8 cellular contexts compared by ENCODE assay signal in genomic region chr16:31700530-31701388, GRCh38.
A peak's percentile ranks its signal among the peaks of the same experiment; 100 is the strongest.
DNase-seq lines count a peak whose midpoint lies in the region; ATAC-seq, FAIRE-seq and TF ChIP-seq lines count a peak whose summit lies in the region.

No MANE protein-coding gene starts in this region.

- intact Hi-C loops in GM12878 (cut with micrococcal nuclease; ENCODE audit: unreplicated experiment): loop anchor here (1.0 to 5.0 kb wide), 3 partner anchors 14 to 242 kb away; partner anchors contain the start of genes ARMC5 and ZNF267

- no peaks in the 10 kb centered on the region; the same call in 1 of the 2 replicates for H4K20me1 ChIP-seq in GM12878 (ENCODE audit: control insufficient read depth, insufficient read depth)

- FAIRE-seq in GM12878 (lab: Jason Lieb, UNC) (peak; percentile 97), islet of Langerhans (lab: Jason Lieb, UNC) (peak; percentile 17)

- peaks cover 23% of the 10 kb centered on the region for H3K79me2 ChIP-seq in GM12878 (ENCODE audit: control insufficient read depth, insufficient read depth, low read length)

- TF ChIP-seq POLR2A in GM12878 (IDR thresholded peaks at IDR 0.05; ENCODE audit: low read depth, low read length): peak; percentile 80

- H2AFZ ChIP-seq in GM12878 (ENCODE audit: control insufficient read depth, low read depth, low read length): peak overlapping the region; percentile 92

- ATAC-seq in GM19438 (IDR thresholded peaks at IDR 0.05; ENCODE audit: low read depth, unreplicated experiment) (peak; percentile 77), HG03520 (IDR thresholded peaks at IDR 0.05; ENCODE audit: unreplicated experiment) (peak; percentile 39), GM12878 (peak; percentile 82)

- no peaks in the 10 kb centered on the region for H3K27me3 ChIP-seq in GM12878 (replicated peaks in 1 of 2; ENCODE audit: control insufficient read depth in 2 of 2, insufficient read depth in 2 of 2, low read length in 1 of 2)

- peak in 2 of 3 experiments; percentile 6 to 7; a peak in 1 of 6 replicates for TF ChIP-seq CTCF in GM12878 (IDR thresholded peaks at IDR 0.05 in 2 of 3, conservative IDR thresholded peaks at IDR 0.05 in 1 of 3; ENCODE audit: control insufficient read depth in 2 of 3, extremely low read depth in 1 of 3, insufficient read depth in 1 of 3, low read depth in 3 of 3, low read length in 3 of 3)

- peak overlapping the region; percentile 88 for H3K27ac ChIP-seq in GM12878 (ENCODE audit: control insufficient read depth, insufficient read depth)

- peak overlapping the region; percentile 49 for H3K4me2 ChIP-seq in GM12878 (ENCODE audit: control insufficient read depth, insufficient read depth)

- CTCF ChIA-PET in GM12878 (lab: Yijun Ruan, JAX): interaction anchor here (1.0 to 3.0 kb wide), 2 partner anchors 12 to 168 kb away, joined by 4 to 45 read pairs; a partner anchor contains a TSS

- H3K4me3 ChIP-seq in GM12878: peak overlapping the region; percentile 91

- no peak for TF ChIP-seq RAD21 in GM12878 (IDR thresholded peaks at IDR 0.05; ENCODE audit: insufficient read depth, low read depth, low read length)

- TSS peak; percentile 91 for BruUV-seq in GM12878 (replicated peaks; lab: Mats Ljungman, UMichigan)

- SMC1A ChIA-PET in GM12878 (lab: Charles Lee; ENCODE audit: uncharacterized antibody, unreplicated experiment): interaction anchor here (1.2 to 2.9 kb wide), 3 partner anchors 10 to 173 kb away, joined by 3 to 16 read pairs (median 6); partner anchors contain the start of gene ZNF267

- peaks cover 5% of the 10 kb centered on the region; the same call in 1 of the 2 replicates for H3K4me1 ChIP-seq in GM12878 (ENCODE audit: control insufficient read depth, insufficient read depth, low read length)

- POLR2A ChIA-PET in GM12878 (lab: Charles Lee): interaction anchor here (1.1 to 4.0 kb wide), 4 partner anchors 10 to 177 kb away, joined by 4 to 32 read pairs (median 7); a partner anchor contains a TSS

- H3K36me3 ChIP-seq in GM12878 (ENCODE audit: control insufficient read depth in 2 of 2, insufficient read depth in 2 of 2, low read length in 1 of 2): peaks cover 10 to 19% of the 10 kb centered on the region in 2 experiments

- TF ChIP-seq EP300 in GM12878 (IDR thresholded peaks at IDR 0.05; ENCODE audit: borderline replicate concordance in 1 of 2, control insufficient read depth in 1 of 2, low read depth in 2 of 2, low read length in 2 of 2): peak; percentile 52 to 81; a peak in 3 of 4 replicates

- WGBS in GM12878 (ENCODE audit: insufficient coverage, insufficient replicate concordance, low lambda C conversion rate, missing lambda C conversion rate): 1% methylated on average over 40 of the region's 56 CpGs

- peak overlapping the region; percentile 96 for H3K9ac ChIP-seq in GM12878 (ENCODE audit: control insufficient read depth, insufficient read depth, low read length)

- RAD21 ChIA-PET in GM12878 (lab: Charles Lee; ENCODE audit: unreplicated experiment): interaction anchor here (1.0 to 1.1 kb wide), 4 partner anchors 12 to 240 kb away, joined by 3 to 5 read pairs (median 4); a partner anchor contains a TSS

- in situ Hi-C loops in Caki2 (cut with HindIII; ENCODE audit: low pct_unique_long_range_greater_than_20kb, low sequenced_read_pairs) (no loop called here), GM12878 (cut with MboI) (no loop called here)

- H3K9me3 ChIP-seq in GM12878 (replicated peaks; ENCODE audit: control insufficient read depth, insufficient read depth, low read length): no peaks in the 10 kb centered on the region

- DNase-seq in Caki2 (ENCODE audit: low read depth) (peak; percentile 62), T-helper 9 cell (peak; percentile 82), GM12878 (ENCODE audit: low read depth, low spot score) (peak; percentile 67), AG08395 (ENCODE audit: low spot score) (no peak)
- peak; percentile 9 to 78 (median 69) for DNase-seq in stimulated activated CD4-positive, alpha-beta T cell treated with anti-CD3 and anti-CD28 coated beads, Interleukin-12 subunit alpha, Interleukin-12 subunit beta, amount 100 ng/mL, for 48 hours (ENCODE audit: low read depth in 2 of 3, low spot score in 1 of 3)

TF ChIP-seq in GM12878, 131 proteins besides CTCF, POLR2A, EP300 and RAD21 (continues in another document):
- TF ChIP-seq RFX5 (IDR thresholded peaks at IDR 0.05; ENCODE audit: low read depth, low read length): no peak
- TF ChIP-seq CBFB (IDR thresholded peaks at IDR 0.05; ENCODE audit: low read depth): peak; percentile 82
- no peak for TF ChIP-seq SIN3A (IDR thresholded peaks at IDR 0.05; ENCODE audit: low read depth, low read length)
- TF ChIP-seq SUZ12 (IDR thresholded peaks at IDR 0.05; ENCODE audit: unreplicated experiment): no peak
- no peak for TF ChIP-seq ESRRA (IDR thresholded peaks at IDR 0.05; ENCODE audit: low read length)
- TF ChIP-seq NKRF (conservative IDR thresholded peaks at IDR 0.05): peak; percentile 67; the same call in 1 of the 2 replicates
- TF ChIP-seq ZNF207 (IDR thresholded peaks at IDR 0.05; ENCODE audit: borderline replicate concordance): 0 out of 2 replicates have a peak, but pooled peaks have one; percentile 77
- peak; percentile 61; the same call in 1 of the 2 replicates for TF ChIP-seq RAD51 (IDR thresholded peaks at IDR 0.05)
- peak; percentile 82 for TF ChIP-seq GABPA (IDR thresholded peaks at IDR 0.05; ENCODE audit: low read depth)
- peak; percentile 29; the same call in 1 of the 2 replicates for TF ChIP-seq NFIC (IDR thresholded peaks at IDR 0.05; ENCODE audit: low read depth, low read length)
- no peak for TF ChIP-seq CEBPB (IDR thresholded peaks at IDR 0.05; ENCODE audit: borderline replicate concordance in 1 of 2, low read depth in 2 of 2, low read length in 2 of 2)
- TF ChIP-seq ATF3 (IDR thresholded peaks at IDR 0.05; ENCODE audit: borderline replicate concordance, extremely low read depth, low read depth, low read length): no peak
- no peak for TF ChIP-seq SRF (IDR thresholded peaks at IDR 0.05; ENCODE audit: low read depth in 2 of 2, low read length in 2 of 2)
- TF ChIP-seq ZBTB40 (IDR thresholded peaks at IDR 0.05; ENCODE audit: borderline replicate concordance): peak; percentile 75; the same call in 1 of the 2 replicates
- TF ChIP-seq NFXL1 (IDR thresholded peaks at IDR 0.05; ENCODE audit: borderline replicate concordance): no peak
- no peak for TF ChIP-seq IRF5 (IDR thresholded peaks at IDR 0.05; ENCODE audit: borderline replicate concordance)
